In genomic region chr2:24360050-24360962, GRCh38 we compare ENCODE assay signal across 1 cellular context.
A peak's percentile ranks its signal among the peaks of the same experiment; 100 is the strongest.
TF ChIP-seq lines count a peak whose summit lies in the region.

Gene ITSN2 (minus strand): TSS chr2:24360536. CDS start chr2:24328082, 32,454 bp downstream.

TF ChIP-seq in K562, 482 proteins besides CTCF, POLR2A, EP300 and RAD21 (continued from another document and continues in another):
- peak; percentile 50; the same call in 1 of the 2 replicates for TF ChIP-seq MYNN (IDR thresholded peaks at IDR 0.05)
- TF ChIP-seq MYNN (CRISPR knock-in tag; IDR thresholded peaks at IDR 0.05), result no peak
- TF ChIP-seq E2F8 (IDR thresholded peaks at IDR 0.05; ENCODE audit: low read depth, partially characterized antibody), result no peak
- TF ChIP-seq STAT5B (CRISPR knock-in tag; IDR thresholded peaks at IDR 0.05), result no peak
- no peak for TF ChIP-seq PRPF4 (IDR thresholded peaks at IDR 0.05; ENCODE audit: insufficient read depth, low read depth, low read length, poor library complexity, severe bottlenecking)
- TF ChIP-seq MAFK (IDR thresholded peaks at IDR 0.05; ENCODE audit: low read length), result no peak
- no peak for TF ChIP-seq FOSL1 (tag; conservative IDR thresholded peaks at IDR 0.05)
- TF ChIP-seq ZKSCAN8 (CRISPR knock-in tag; IDR thresholded peaks at IDR 0.05), result no peak
- no peak for TF ChIP-seq KDM4B (IDR thresholded peaks at IDR 0.05; ENCODE audit: borderline replicate concordance in 2 of 2, low read depth in 1 of 2)
- no peak for TF ChIP-seq KLF13 (tag; IDR thresholded peaks at IDR 0.05; ENCODE audit: borderline replicate concordance, low read depth)
- peak in 1 of 2 experiments; percentile 52; a peak in 1 of 4 replicates for TF ChIP-seq SIN3A (IDR thresholded peaks at IDR 0.05; ENCODE audit: borderline replicate concordance in 2 of 2, control insufficient read depth in 1 of 2, low read depth in 2 of 2, low read length in 2 of 2)
- peak; percentile 27; the same call in 1 of the 2 replicates for TF ChIP-seq ESRRA (IDR thresholded peaks at IDR 0.05; ENCODE audit: borderline replicate concordance, low read depth)
- 0 out of 2 replicates have a peak, but pooled peaks have one; percentile 74 for TF ChIP-seq NR3C1 (CRISPR knock-in tag; IDR thresholded peaks at IDR 0.05)
- TF ChIP-seq MLX (CRISPR knock-in tag; conservative IDR thresholded peaks at IDR 0.05), result no peak
- no peak for TF ChIP-seq HDAC8 (tag; IDR thresholded peaks at IDR 0.05)
- TF ChIP-seq DNMT1 (IDR thresholded peaks at IDR 0.05), result no peak
- no peak for TF ChIP-seq TARDBP (IDR thresholded peaks at IDR 0.05)
- peak; percentile 38; the same call in 1 of the 2 replicates for TF ChIP-seq BRD4 (IDR thresholded peaks at IDR 0.05)
- TF ChIP-seq ZHX1 (conservative IDR thresholded peaks at IDR 0.05; ENCODE audit: low read length), result no peak
- no peak for TF ChIP-seq POLR2H (tag; IDR thresholded peaks at IDR 0.05; ENCODE audit: low read depth)
- no peak for TF ChIP-seq ATF3 (IDR thresholded peaks at IDR 0.05)
- TF ChIP-seq ATF3 (CRISPR knock-in tag; conservative IDR thresholded peaks at IDR 0.05), result no peak
- TF ChIP-seq MGA (IDR thresholded peaks at IDR 0.05), result no peak
- no peak for TF ChIP-seq ZNF280B (CRISPR knock-in tag; IDR thresholded peaks at IDR 0.05)
- TF ChIP-seq PBX2 (CRISPR knock-in tag; IDR thresholded peaks at IDR 0.05; ENCODE audit: low read depth), result no peak
- TF ChIP-seq PBX2 (tag; conservative IDR thresholded peaks at IDR 0.05; ENCODE audit: low read depth), result no peak
- TF ChIP-seq TCF7 (IDR thresholded peaks at IDR 0.05; ENCODE audit: borderline replicate concordance), result no peak
- TF ChIP-seq ZNF212 (CRISPR knock-in tag; IDR thresholded peaks at IDR 0.05), result no peak
- TF ChIP-seq ETS2 (tag; IDR thresholded peaks at IDR 0.05; ENCODE audit: borderline replicate concordance, poor library complexity, severe bottlenecking), result no peak
- peak; percentile 67; the same call in 1 of the 2 replicates for TF ChIP-seq L3MBTL2 (IDR thresholded peaks at IDR 0.05)
- no peak for TF ChIP-seq ZNF316 (IDR thresholded peaks at IDR 0.05)
- no peak for TF ChIP-seq ZNF584 (CRISPR knock-in tag; IDR thresholded peaks at IDR 0.05; ENCODE audit: low read depth)
- no peak for TF ChIP-seq TOE1 (IDR thresholded peaks at IDR 0.05; ENCODE audit: borderline replicate concordance)
- no peak; the same call in 1 of the 2 replicates for TF ChIP-seq TOE1 (CRISPR knock-in tag; IDR thresholded peaks at IDR 0.05; ENCODE audit: borderline replicate concordance, low read depth)
- TF ChIP-seq ATF1 (CRISPR knock-in tag; IDR thresholded peaks at IDR 0.05), result no peak
- TF ChIP-seq ATF1 (tag; IDR thresholded peaks at IDR 0.05), result peak; percentile 86
- TF ChIP-seq CHD1 (IDR thresholded peaks at IDR 0.05; ENCODE audit: low read length), result no peak
- TF ChIP-seq ELF2 (CRISPR knock-in tag; IDR thresholded peaks at IDR 0.05), result no peak
